17 cellular contexts compared by ENCODE assay signal in genomic region chr7:20388064-20388463, GRCh38.
"Had no signal": no experiment of that assay in that cellular context is flagged by ENCODE, and none has a peak within 500 bp of the region (broad histone marks: within the 10 kb centered on the region; RNA-seq: fewer than 3 reads in every experiment).

No MANE protein-coding gene starts in this region.

- H3K4me1 ChIP-seq: right lobe of liver had no signal

- H3K4me3 Mint-ChIP-seq: naive B cell had no signal

- H3K27me3 ChIP-seq: heart left ventricle, neutrophil, right lobe of liver, stomach, transverse colon had no signal

- H3K27ac ChIP-seq: coronary artery, heart left ventricle, neutrophil, right lobe of liver, stomach, thoracic aorta, transverse colon had no signal

- H3K9me3 ChIP-seq: heart left ventricle, neutrophil, right lobe of liver, stomach, thoracic aorta, transverse colon had no signal

- H3K36me3 Mint-ChIP-seq: naive B cell had no signal

- H3K4me1 Mint-ChIP-seq: naive B cell had no signal

- H3K36me3 ChIP-seq: neutrophil, right lobe of liver, thoracic aorta had no signal

- H3K4me3 ChIP-seq: coronary artery, heart left ventricle, right lobe of liver, stomach, thoracic aorta, transverse colon had no signal

- DNase-seq: central memory CD4-positive, alpha-beta T cell; effector CD8-positive, alpha-beta T cell; heart left ventricle; hypothalamus; left colon; midbrain; naive B cell; posterior cingulate gyrus; right lobe of liver; stimulated activated CD4-positive, alpha-beta T cell treated with anti-CD3 and anti-CD28 coated beads, Interleukin-2, amount 100 ng/mL, for 24 hours; stimulated activated naive CD4-positive, alpha-beta T cell; stomach; substantia nigra; transverse colon had no signal

- H3K9me3 Mint-ChIP-seq: naive B cell had no signal
